ENCODE assay signal across 8 cellular contexts in genomic region chr12:104137902-104138746, GRCh38. TPM values are rescaled to one million over a fixed set of nuclear protein-coding genes. Genes with fewer than 3 reads are reported as not detected.
DNase-seq lines count a peak whose midpoint lies in the region; ATAC-seq and TF ChIP-seq lines count a peak whose summit lies in the region.

Gene NFYB (minus strand): TSS chr12:104138210. CDS start chr12:104135453, 2,757 bp downstream.

- H3K4me3 Mint-ChIP-seq in endodermal cell = peak within 1 kb of the TSS; percentile 76

- peak within 1 kb of the TSS; percentile 90 for H3K27ac ChIP-seq in endodermal cell (ENCODE audit: low read depth, low read length)
- peak within 1 kb of the TSS; percentile 86 for H3K27ac ChIP-seq in mesodermal cell (ENCODE audit: low read depth, low read length, severe bottlenecking)

- WGBS in endodermal cell (ENCODE audit: insufficient coverage in 1 of 2, insufficient read length in 1 of 2), 2 experiments = 0 to 1% methylated on average over 23 to 92 of the region's 108 CpGs
- 0 to 1% methylated on average over 49 to 72 of the region's 108 CpGs for WGBS in mesodermal cell (ENCODE audit: insufficient coverage in 2 of 2), 2 experiments

- H3K9ac ChIP-seq in NT2/D1 (ENCODE audit: insufficient read length, low read depth) = peak within 1 kb of the TSS; percentile 95
- peak within 1 kb of the TSS; percentile 87 for H3K9ac ChIP-seq in endodermal cell (ENCODE audit: extremely low read depth, low read length, poor library complexity, severe bottlenecking)

- peak; percentile 93 for ATAC-seq in GM21381 (IDR thresholded peaks at IDR 0.05; ENCODE audit: unreplicated experiment)

- H3K9me3 ChIP-seq in NT2/D1 (ENCODE audit: insufficient read depth, low read length) (no peaks in the 10 kb centered on the region), endodermal cell (ENCODE audit: control insufficient read depth, low read length) (no peaks in the 10 kb centered on the region), mesodermal cell (ENCODE audit: control insufficient read depth, low read length) (no peaks in the 10 kb centered on the region)

- DNase-seq in COR-L47 (lab: John Stamatoyannopoulos, UW) (peak; percentile 98), HUDEP-2 (lab: John Stamatoyannopoulos, UW; ENCODE audit: unreplicated experiment in 76 of 76) (peak in 75 of 76 experiments; percentile 42 to 94 (median 85)), NT2/D1 (ENCODE audit: low read depth, low spot score) (peak; percentile 92), endodermal cell (peak; percentile 99)
- peak; percentile 78 for DNase-seq in activated CD8-positive, alpha-beta memory T cell treated with anti-CD3 and anti-CD28 coated beads, Interleukin-2, amount 50 U/mL, for 1 hour (ENCODE audit: extremely low read depth)
- peak; percentile 79 to 80 for DNase-seq in stimulated activated CD8-positive, alpha-beta memory T cell treated with anti-CD3 and anti-CD28 coated beads, Interleukin-15, amount 100 ng/mL, for 4 hours (ENCODE audit: low read depth in 2 of 2)

- peaks cover 17% of the 10 kb centered on the region for H3K4me1 Mint-ChIP-seq in endodermal cell

- no peak for TF ChIP-seq CTCF in endodermal cell (conservative IDR thresholded peaks at IDR 0.05)

- H3K9me3 Mint-ChIP-seq in endodermal cell = no peaks in the 10 kb centered on the region

- no peaks in the 10 kb centered on the region for H3K36me3 Mint-ChIP-seq in endodermal cell (ENCODE audit: low read depth)

- H3K4me1 ChIP-seq in NT2/D1 (ENCODE audit: insufficient read depth, insufficient read length) (no peaks in the 10 kb centered on the region), endodermal cell (ENCODE audit: control insufficient read depth, insufficient read depth, low read length) (no peaks in the 10 kb centered on the region), mesodermal cell (ENCODE audit: control insufficient read depth, insufficient read depth, low read length, poor library complexity, severe bottlenecking) (peaks cover 31% of the 10 kb centered on the region)

- H3K27me3 ChIP-seq in NT2/D1 (ENCODE audit: insufficient read depth, insufficient read length) = peaks cover 2% of the 10 kb centered on the region
- H3K27me3 ChIP-seq in endodermal cell (ENCODE audit: control insufficient read depth, insufficient read depth, low read length, poor library complexity, severe bottlenecking) = no peaks in the 10 kb centered on the region

- H3K27me3 Mint-ChIP-seq in endodermal cell (ENCODE audit: insufficient read depth) = peaks cover 29% of the 10 kb centered on the region

- H3K36me3 ChIP-seq in NT2/D1 (ENCODE audit: insufficient read depth, insufficient read length, low read length) = peaks cover 12% of the 10 kb centered on the region
- peaks cover 10% of the 10 kb centered on the region for H3K36me3 ChIP-seq in endodermal cell (ENCODE audit: control insufficient read depth, insufficient read depth, low read length)
- peaks cover 4% of the 10 kb centered on the region for H3K36me3 ChIP-seq in mesodermal cell (ENCODE audit: control insufficient read depth, insufficient read depth, low read length)

- peak within 1 kb of the TSS; percentile 92 for H3K4me3 ChIP-seq in NT2/D1 (ENCODE audit: insufficient read length, low read depth)
- H3K4me3 ChIP-seq in endodermal cell (ENCODE audit: low read length) = peak within 1 kb of the TSS; percentile 92
- H3K4me3 ChIP-seq in mesodermal cell (ENCODE audit: extremely low read depth, insufficient read depth, low read length, poor library complexity, severe bottlenecking) = peak within 1 kb of the TSS; percentile 65

- H3K27ac Mint-ChIP-seq in endodermal cell = peak within 1 kb of the TSS; percentile 90

RNA-seq across cellular contexts. Expression of gene NFYB, which starts in this region (rescaled TPM):
- 10 to 100 TPM; 31.2 to 36.3 TPM for total RNA-seq in endodermal cell
- 58.2 TPM for polyA plus RNA-seq in endodermal cell (2013, experiment 1 of 2)
- 56.8 TPM for polyA plus RNA-seq in endodermal cell (2013, experiment 2 of 2)
- polyA plus RNA-seq in mesodermal cell (2013, experiment 1 of 2) = 43.9 TPM
- 56.8 TPM for polyA plus RNA-seq in mesodermal cell (2013, experiment 2 of 2)

Comparison
In these comparisons a context has a peak if more than half of its experiments do, and no peak if none do; other contexts are left out.
1. Peak in every context shown above with its lines: DNase-seq, ATAC-seq, H3K4me3 ChIP-seq and H3K27ac ChIP-seq.